Comparison of ENCODE assay signal across 1 cellular context in the genomic region with DNA sequence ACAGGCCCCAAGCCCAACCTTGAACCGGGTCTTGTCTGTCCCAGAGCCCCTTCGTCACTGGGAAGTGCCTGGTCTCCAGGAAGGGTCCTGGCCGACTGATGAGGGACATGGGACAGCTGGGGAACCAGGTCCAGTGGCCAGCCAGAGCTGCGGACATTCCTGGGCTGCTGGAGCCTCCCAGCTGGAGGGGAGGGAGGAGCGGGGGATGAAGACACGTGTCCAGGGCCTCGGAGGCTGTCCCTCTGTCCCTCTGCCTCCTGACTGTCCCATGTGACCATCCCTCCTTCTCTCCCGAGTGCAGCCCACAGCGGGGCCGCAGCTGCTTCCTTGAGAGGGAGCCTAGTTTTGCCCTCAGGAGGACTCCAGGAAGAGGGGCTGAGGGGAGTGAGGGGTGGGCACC.
TF ChIP-seq lines count a peak whose summit lies in the region.

No MANE protein-coding gene starts in this region.

TF ChIP-seq in HepG2, 621 proteins besides CTCF, POLR2A, EP300 and RAD21 (continued from another document and continues in another):
- TF ChIP-seq, protein P1, sequence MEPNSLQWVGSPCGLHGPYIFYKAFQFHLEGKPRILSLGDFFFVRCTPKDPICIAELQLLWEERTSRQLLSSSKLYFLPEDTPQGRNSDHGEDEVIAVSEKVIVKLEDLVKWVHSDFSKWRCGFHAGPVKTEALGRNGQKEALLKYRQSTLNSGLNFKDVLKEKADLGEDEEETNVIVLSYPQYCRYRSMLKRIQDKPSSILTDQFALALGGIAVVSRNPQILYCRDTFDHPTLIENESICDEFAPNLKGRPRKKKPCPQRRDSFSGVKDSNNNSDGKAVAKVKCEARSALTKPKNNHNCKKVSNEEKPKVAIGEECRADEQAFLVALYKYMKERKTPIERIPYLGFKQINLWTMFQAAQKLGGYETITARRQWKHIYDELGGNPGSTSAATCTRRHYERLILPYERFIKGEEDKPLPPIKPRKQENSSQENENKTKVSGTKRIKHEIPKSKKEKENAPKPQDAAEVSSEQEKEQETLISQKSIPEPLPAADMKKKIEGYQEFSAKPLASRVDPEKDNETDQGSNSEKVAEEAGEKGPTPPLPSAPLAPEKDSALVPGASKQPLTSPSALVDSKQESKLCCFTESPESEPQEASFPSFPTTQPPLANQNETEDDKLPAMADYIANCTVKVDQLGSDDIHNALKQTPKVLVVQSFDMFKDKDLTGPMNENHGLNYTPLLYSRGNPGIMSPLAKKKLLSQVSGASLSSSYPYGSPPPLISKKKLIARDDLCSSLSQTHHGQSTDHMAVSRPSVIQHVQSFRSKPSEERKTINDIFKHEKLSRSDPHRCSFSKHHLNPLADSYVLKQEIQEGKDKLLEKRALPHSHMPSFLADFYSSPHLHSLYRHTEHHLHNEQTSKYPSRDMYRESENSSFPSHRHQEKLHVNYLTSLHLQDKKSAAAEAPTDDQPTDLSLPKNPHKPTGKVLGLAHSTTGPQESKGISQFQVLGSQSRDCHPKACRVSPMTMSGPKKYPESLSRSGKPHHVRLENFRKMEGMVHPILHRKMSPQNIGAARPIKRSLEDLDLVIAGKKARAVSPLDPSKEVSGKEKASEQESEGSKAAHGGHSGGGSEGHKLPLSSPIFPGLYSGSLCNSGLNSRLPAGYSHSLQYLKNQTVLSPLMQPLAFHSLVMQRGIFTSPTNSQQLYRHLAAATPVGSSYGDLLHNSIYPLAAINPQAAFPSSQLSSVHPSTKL (CRISPR knock-in tag; IDR thresholded peaks at IDR 0.05), result peak; percentile 10; the same call in 1 of the 2 replicates
- TF ChIP-seq SP2 (CRISPR knock-in tag; IDR thresholded peaks at IDR 0.05) (no peak), CEBPB (IDR thresholded peaks at IDR 0.05; ENCODE audit: borderline replicate concordance, low read depth, low read length) (no peak), ZNF703 (CRISPR knock-in tag; IDR thresholded peaks at IDR 0.05; ENCODE audit: borderline replicate concordance) (no peak), ZNF484 (CRISPR knock-in tag; IDR thresholded peaks at IDR 0.05; ENCODE audit: borderline replicate concordance, low read depth) (no peak), SP5 (CRISPR knock-in tag; IDR thresholded peaks at IDR 0.05; ENCODE audit: borderline replicate concordance, low read depth) (peak; percentile 43; the same call in 1 of the 2 replicates), MLLT10 (CRISPR knock-in tag; IDR thresholded peaks at IDR 0.05) (no peak), ZSCAN31 (CRISPR knock-in tag; IDR thresholded peaks at IDR 0.05; ENCODE audit: low read depth) (peak; percentile 61; the same call in 1 of the 2 replicates), HDAC1 (CRISPR knock-in tag; IDR thresholded peaks at IDR 0.05) (no peak), ZNF552 (CRISPR knock-in tag; IDR thresholded peaks at IDR 0.05; ENCODE audit: borderline replicate concordance) (no peak), ZMYM4 (CRISPR knock-in tag; IDR thresholded peaks at IDR 0.05) (no peak), ZNF225 (CRISPR knock-in tag; IDR thresholded peaks at IDR 0.05) (no peak), ZNF296 (CRISPR knock-in tag; conservative IDR thresholded peaks at IDR 0.05) (peak; percentile 49; the same call in 1 of the 2 replicates), STAG1 (CRISPR knock-in tag; IDR thresholded peaks at IDR 0.05) (no peak; the same call in 1 of the 2 replicates), ZNF746 (CRISPR knock-in tag; IDR thresholded peaks at IDR 0.05) (no peak), TAF15 (IDR thresholded peaks at IDR 0.05; ENCODE audit: low read depth, low read length, poor library complexity, severe bottlenecking) (no peak), KDM1A (CRISPR knock-in tag; IDR thresholded peaks at IDR 0.05) (no peak)
- TF ChIP-seq, protein P2, sequence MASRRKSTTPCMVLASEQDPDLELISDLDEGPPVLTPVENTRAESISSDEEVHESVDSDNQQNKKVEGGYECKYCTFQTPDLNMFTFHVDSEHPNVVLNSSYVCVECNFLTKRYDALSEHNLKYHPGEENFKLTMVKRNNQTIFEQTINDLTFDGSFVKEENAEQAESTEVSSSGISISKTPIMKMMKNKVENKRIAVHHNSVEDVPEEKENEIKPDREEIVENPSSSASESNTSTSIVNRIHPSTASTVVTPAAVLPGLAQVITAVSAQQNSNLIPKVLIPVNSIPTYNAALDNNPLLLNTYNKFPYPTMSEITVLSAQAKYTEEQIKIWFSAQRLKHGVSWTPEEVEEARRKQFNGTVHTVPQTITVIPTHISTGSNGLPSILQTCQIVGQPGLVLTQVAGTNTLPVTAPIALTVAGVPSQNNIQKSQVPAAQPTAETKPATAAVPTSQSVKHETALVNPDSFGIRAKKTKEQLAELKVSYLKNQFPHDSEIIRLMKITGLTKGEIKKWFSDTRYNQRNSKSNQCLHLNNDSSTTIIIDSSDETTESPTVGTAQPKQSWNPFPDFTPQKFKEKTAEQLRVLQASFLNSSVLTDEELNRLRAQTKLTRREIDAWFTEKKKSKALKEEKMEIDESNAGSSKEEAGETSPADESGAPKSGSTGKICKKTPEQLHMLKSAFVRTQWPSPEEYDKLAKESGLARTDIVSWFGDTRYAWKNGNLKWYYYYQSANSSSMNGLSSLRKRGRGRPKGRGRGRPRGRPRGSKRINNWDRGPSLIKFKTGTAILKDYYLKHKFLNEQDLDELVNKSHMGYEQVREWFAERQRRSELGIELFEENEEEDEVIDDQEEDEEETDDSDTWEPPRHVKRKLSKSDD (CRISPR knock-in tag; IDR thresholded peaks at IDR 0.05; ENCODE audit: low read depth), result no peak
- TF ChIP-seq, protein P3, sequence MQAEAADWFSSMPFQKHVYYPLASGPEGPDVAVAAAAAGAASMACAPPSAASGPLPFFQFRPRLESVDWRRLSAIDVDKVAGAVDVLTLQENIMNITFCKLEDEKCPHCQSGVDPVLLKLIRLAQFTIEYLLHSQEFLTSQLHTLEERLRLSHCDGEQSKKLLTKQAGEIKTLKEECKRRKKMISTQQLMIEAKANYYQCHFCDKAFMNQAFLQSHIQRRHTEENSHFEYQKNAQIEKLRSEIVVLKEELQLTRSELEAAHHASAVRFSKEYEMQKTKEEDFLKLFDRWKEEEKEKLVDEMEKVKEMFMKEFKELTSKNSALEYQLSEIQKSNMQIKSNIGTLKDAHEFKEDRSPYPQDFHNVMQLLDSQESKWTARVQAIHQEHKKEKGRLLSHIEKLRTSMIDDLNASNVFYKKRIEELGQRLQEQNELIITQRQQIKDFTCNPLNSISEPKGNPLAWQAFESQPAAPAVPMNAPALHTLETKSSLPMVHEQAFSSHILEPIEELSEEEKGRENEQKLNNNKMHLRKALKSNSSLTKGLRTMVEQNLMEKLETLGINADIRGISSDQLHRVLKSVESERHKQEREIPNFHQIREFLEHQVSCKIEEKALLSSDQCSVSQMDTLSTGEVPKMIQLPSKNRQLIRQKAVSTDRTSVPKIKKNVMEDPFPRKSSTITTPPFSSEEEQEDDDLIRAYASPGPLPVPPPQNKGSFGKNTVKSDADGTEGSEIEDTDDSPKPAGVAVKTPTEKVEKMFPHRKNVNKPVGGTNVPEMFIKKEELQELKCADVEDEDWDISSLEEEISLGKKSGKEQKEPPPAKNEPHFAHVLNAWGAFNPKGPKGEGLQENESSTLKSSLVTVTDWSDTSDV (CRISPR knock-in tag; IDR thresholded peaks at IDR 0.05), result no peak
- TF ChIP-seq, protein P4, sequence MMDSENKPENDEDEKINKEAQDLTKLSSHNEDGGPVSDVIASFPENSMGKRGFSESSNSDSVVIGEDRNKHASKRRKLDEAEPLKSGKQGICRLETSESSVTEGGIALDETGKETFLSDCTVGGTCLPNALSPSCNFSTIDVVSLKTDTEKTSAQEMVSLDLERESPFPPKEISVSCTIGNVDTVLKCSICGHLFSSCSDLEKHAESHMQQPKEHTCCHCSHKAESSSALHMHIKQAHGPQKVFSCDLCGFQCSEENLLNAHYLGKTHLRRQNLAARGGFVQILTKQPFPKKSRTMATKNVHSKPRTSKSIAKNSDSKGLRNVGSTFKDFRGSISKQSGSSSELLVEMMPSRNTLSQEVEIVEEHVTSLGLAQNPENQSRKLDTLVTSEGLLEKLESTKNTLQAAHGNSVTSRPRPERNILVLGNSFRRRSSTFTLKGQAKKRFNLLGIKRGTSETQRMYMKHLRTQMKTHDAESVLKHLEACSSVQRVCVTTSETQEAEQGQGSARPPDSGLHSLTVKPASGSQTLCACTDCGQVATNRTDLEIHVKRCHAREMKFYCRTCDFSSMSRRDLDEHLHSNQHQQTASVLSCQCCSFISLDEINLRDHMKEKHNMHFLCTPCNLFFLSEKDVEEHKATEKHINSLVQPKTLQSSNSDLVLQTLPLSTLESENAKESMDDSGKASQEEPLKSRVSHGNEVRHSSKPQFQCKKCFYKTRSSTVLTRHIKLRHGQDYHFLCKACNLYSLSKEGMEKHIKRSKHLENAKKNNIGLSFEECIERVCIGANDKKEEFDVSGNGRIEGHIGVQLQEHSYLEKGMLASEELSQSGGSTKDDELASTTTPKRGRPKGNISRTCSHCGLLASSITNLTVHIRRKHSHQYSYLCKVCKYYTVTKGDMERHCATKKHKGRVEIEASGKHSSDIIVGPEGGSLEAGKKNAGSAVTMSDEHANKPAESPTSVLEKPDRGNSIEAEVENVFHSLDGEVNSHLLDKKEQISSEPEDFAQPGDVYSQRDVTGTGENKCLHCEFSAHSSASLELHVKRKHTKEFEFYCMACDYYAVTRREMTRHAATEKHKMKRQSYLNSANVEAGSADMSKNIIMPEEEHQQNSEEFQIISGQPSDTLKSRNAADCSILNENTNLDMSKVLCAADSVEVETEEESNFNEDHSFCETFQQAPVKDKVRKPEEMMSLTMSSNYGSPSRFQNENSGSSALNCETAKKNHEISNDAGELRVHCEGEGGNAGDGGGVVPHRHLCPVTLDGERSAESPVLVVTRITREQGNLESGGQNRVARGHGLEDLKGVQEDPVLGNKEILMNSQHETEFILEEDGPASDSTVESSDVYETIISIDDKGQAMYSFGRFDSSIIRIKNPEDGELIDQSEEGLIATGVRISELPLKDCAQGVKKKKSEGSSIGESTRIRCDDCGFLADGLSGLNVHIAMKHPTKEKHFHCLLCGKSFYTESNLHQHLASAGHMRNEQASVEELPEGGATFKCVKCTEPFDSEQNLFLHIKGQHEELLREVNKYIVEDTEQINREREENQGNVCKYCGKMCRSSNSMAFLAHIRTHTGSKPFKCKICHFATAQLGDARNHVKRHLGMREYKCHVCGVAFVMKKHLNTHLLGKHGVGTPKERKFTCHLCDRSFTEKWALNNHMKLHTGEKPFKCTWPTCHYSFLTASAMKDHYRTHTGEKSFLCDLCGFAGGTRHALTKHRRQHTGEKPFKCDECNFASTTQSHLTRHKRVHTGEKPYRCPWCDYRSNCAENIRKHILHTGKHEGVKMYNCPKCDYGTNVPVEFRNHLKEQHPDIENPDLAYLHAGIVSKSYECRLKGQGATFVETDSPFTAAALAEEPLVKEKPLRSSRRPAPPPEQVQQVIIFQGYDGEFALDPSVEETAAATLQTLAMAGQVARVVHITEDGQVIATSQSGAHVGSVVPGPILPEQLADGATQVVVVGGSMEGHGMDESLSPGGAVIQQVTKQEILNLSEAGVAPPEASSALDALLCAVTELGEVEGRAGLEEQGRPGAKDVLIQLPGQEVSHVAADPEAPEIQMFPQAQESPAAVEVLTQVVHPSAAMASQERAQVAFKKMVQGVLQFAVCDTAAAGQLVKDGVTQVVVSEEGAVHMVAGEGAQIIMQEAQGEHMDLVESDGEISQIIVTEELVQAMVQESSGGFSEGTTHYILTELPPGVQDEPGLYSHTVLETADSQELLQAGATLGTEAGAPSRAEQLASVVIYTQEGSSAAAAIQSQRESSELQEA (CRISPR knock-in tag; IDR thresholded peaks at IDR 0.05; ENCODE audit: not compliant biosample characterization), result no peak
- TF ChIP-seq, protein P5, sequence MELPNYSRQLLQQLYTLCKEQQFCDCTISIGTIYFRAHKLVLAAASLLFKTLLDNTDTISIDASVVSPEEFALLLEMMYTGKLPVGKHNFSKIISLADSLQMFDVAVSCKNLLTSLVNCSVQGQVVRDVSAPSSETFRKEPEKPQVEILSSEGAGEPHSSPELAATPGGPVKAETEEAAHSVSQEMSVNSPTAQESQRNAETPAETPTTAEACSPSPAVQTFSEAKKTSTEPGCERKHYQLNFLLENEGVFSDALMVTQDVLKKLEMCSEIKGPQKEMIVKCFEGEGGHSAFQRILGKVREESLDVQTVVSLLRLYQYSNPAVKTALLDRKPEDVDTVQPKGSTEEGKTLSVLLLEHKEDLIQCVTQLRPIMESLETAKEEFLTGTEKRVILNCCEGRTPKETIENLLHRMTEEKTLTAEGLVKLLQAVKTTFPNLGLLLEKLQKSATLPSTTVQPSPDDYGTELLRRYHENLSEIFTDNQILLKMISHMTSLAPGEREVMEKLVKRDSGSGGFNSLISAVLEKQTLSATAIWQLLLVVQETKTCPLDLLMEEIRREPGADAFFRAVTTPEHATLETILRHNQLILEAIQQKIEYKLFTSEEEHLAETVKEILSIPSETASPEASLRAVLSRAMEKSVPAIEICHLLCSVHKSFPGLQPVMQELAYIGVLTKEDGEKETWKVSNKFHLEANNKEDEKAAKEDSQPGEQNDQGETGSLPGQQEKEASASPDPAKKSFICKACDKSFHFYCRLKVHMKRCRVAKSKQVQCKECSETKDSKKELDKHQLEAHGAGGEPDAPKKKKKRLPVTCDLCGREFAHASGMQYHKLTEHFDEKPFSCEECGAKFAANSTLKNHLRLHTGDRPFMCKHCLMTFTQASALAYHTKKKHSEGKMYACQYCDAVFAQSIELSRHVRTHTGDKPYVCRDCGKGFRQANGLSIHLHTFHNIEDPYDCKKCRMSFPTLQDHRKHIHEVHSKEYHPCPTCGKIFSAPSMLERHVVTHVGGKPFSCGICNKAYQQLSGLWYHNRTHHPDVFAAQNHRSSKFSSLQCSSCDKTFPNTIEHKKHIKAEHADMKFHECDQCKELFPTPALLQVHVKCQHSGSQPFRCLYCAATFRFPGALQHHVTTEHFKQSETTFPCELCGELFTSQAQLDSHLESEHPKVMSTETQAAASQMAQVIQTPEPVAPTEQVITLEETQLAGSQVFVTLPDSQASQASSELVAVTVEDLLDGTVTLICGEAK (IDR thresholded peaks at IDR 0.05), result no peak
- TF ChIP-seq, protein P5 (CRISPR knock-in tag; IDR thresholded peaks at IDR 0.05), result no peak
- TF ChIP-seq, protein P6, sequence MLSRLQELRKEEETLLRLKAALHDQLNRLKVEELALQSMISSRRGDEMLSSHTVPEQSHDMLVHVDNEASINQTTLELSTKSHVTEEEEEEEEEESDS (CRISPR knock-in tag; IDR thresholded peaks at IDR 0.05; ENCODE audit: borderline replicate concordance), result no peak
